ENCODE assay signal across 8 cellular contexts in genomic region chr2:42359304-42359749, GRCh38.
A peak's percentile ranks its signal among the peaks of the same experiment; 100 is the strongest.
DNase-seq lines count a peak whose midpoint lies in the region; ATAC-seq and TF ChIP-seq lines count a peak whose summit lies in the region.

No MANE protein-coding gene starts in this region.

- DNase-seq in SIG-M5 treated with dmso at 0.1 percent for 504 hours (lab: John Stamatoyannopoulos, UW; ENCODE audit: unreplicated experiment): peak; percentile 14
- no peak for DNase-seq in SIG-M5 (lab: John Stamatoyannopoulos, UW)
- no peak for DNase-seq in fibroblast of pulmonary artery (ENCODE audit: low read depth)
- no peak for DNase-seq in stimulated activated effector memory CD8-positive, alpha-beta T cell treated with anti-CD3 and anti-CD28 coated beads, Interleukin-12 subunit alpha, Interleukin-12 subunit beta, amount 100 ng/mL, for 72 hours (ENCODE audit: low spot score in 2 of 2)
- DNase-seq in NCI-H2196 treated with DMSO at 0.1 percent for 48 hours (lab: John Stamatoyannopoulos, UW; ENCODE audit: unreplicated experiment): no peak
- no peak for DNase-seq in cerebellar cortex (ENCODE audit: low spot score)

- peak overlapping the region; percentile 97 for H3K4me3 ChIP-seq in SU-DHL-6 (ENCODE audit: insufficient read depth, low read length, poor library complexity, severe bottlenecking)
- H3K4me3 ChIP-seq in fibroblast of pulmonary artery (replicated peaks; ENCODE audit: low read depth, low read length): peak overlapping the region; percentile 97

- no peak for ATAC-seq in stimulated activated effector memory CD8-positive, alpha-beta T cell treated with anti-CD3 and anti-CD28 coated beads, Interleukin-12 subunit alpha, Interleukin-12 subunit beta, amount 100 ng/mL, for 72 hours
- ATAC-seq in HG03095 (IDR thresholded peaks at IDR 0.05; ENCODE audit: unreplicated experiment): no peak

- 0 out of 2 replicates have a peak overlapping the region, but pooled peaks have one; percentile 89 for H3K27ac ChIP-seq in SU-DHL-6 (ENCODE audit: low read depth, low read length)

- peak overlapping the region; percentile 97 for H3K9ac ChIP-seq in SU-DHL-6 (ENCODE audit: low read length)

- H3K4me2 ChIP-seq in SU-DHL-6 (ENCODE audit: low read depth, low read length, poor library complexity, severe bottlenecking): peak overlapping the region; percentile 80

- H3K9me3 ChIP-seq in SU-DHL-6 (ENCODE audit: insufficient read depth, low read length): no peaks in the 10 kb centered on the region

- H3K9me3 Mint-ChIP-seq in stimulated activated effector memory CD8-positive, alpha-beta T cell treated with anti-CD3 and anti-CD28 coated beads, Interleukin-12 subunit alpha, Interleukin-12 subunit beta, amount 100 ng/mL, for 72 hours: no peaks in the 10 kb centered on the region

- TF ChIP-seq CTCF in SU-DHL-6 (IDR thresholded peaks at IDR 0.05; ENCODE audit: insufficient read depth, low read length, poor library complexity, severe bottlenecking): no peak
- no peak for TF ChIP-seq CTCF in fibroblast of pulmonary artery (IDR thresholded peaks at IDR 0.05; ENCODE audit: low read length, missing control alignments)

- H3F3A ChIP-seq in SU-DHL-6 (ENCODE audit: insufficient read depth): peaks cover 10% of the 10 kb centered on the region; the same call in 1 of the 2 replicates

- no peak overlapping the region for H2AFZ ChIP-seq in SU-DHL-6 (ENCODE audit: low read depth, low read length, severe bottlenecking)

- H3K36me3 ChIP-seq in SU-DHL-6 (ENCODE audit: low read length): no peaks in the 10 kb centered on the region

- peaks cover 11% of the 10 kb centered on the region for H3K36me3 Mint-ChIP-seq in stimulated activated effector memory CD8-positive, alpha-beta T cell treated with anti-CD3 and anti-CD28 coated beads, Interleukin-12 subunit alpha, Interleukin-12 subunit beta, amount 100 ng/mL, for 72 hours

- H3K4me3 Mint-ChIP-seq in stimulated activated effector memory CD8-positive, alpha-beta T cell treated with anti-CD3 and anti-CD28 coated beads, Interleukin-12 subunit alpha, Interleukin-12 subunit beta, amount 100 ng/mL, for 72 hours: peak overlapping the region; percentile 81

- no peaks in the 10 kb centered on the region for H3K27me3 ChIP-seq in SU-DHL-6 (ENCODE audit: low read length)

- H4K20me1 ChIP-seq in SU-DHL-6 (ENCODE audit: low read depth, low read length): no peaks in the 10 kb centered on the region; the same call in 1 of the 2 replicates

- H3K27ac Mint-ChIP-seq in stimulated activated effector memory CD8-positive, alpha-beta T cell treated with anti-CD3 and anti-CD28 coated beads, Interleukin-12 subunit alpha, Interleukin-12 subunit beta, amount 100 ng/mL, for 72 hours: peak overlapping the region; percentile 88

- H3K79me2 ChIP-seq in SU-DHL-6 (ENCODE audit: insufficient read depth, low read length): peaks cover 66% of the 10 kb centered on the region

- no peaks in the 10 kb centered on the region for H3K9me2 ChIP-seq in SU-DHL-6 (replicated peaks; ENCODE audit: insufficient read depth, low read length)

- H3K4me1 Mint-ChIP-seq in stimulated activated effector memory CD8-positive, alpha-beta T cell treated with anti-CD3 and anti-CD28 coated beads, Interleukin-12 subunit alpha, Interleukin-12 subunit beta, amount 100 ng/mL, for 72 hours: peaks cover 55% of the 10 kb centered on the region
